In genomic region chrX:120517936-120518335, GRCh38 we compare ENCODE assay signal across 17 cellular contexts. TPM values are rescaled to one million over a fixed set of nuclear protein-coding genes. Genes with fewer than 3 reads are reported as not detected.
DNase-seq lines count a peak whose midpoint lies in the region; ATAC-seq and TF ChIP-seq lines count a peak whose summit lies in the region.
"Had no signal": no experiment of that assay in that cellular context is flagged by ENCODE, and none has a peak within 500 bp of the region (broad histone marks: within the 10 kb centered on the region; RNA-seq: fewer than 3 reads in every experiment).

No MANE protein-coding gene starts in this region.

- H3K9me3 Mint-ChIP-seq in H9 (peaks cover 61% of the 10 kb centered on the region in 2 experiments), GM23338 (no peaks in the 10 kb centered on the region)
- H3K9me3 Mint-ChIP-seq: activated CD4-positive, alpha-beta T cell treated with anti-CD3 and anti-CD28 coated beads, Interleukin-2, amount 10 ng/mL, durations not matched to agents 7 days and 5 days had no signal

- DNase-seq in AG10803 (ENCODE audit: low read depth) (peak; percentile 62), PC-9 (peak in 1 of 2 experiments; percentile 88), dermis microvascular lymphatic vessel endothelial cell (ENCODE audit: low read depth in 2 of 2) (peak; percentile 49 to 77), kidney tubule cell (ENCODE audit: low spot score) (peak; percentile 88), esophagus muscularis mucosa (ENCODE audit: extremely low spot score) (no peak), H9 (no peak), GM23338 (ENCODE audit: low spot score) (no peak)
- DNase-seq in activated CD4-positive, alpha-beta T cell treated with anti-CD3 and anti-CD28 coated beads, Interleukin-2, amount 50 U/mL, for 4 hours: no peak
- DNase-seq: activated CD4-positive, alpha-beta T cell treated with anti-CD3 and anti-CD28 coated beads, Interleukin-2, amount 10 ng/mL, durations not matched to agents 7 days and 5 days; BE2C; endodermal cell; NCI-H146; NCI-H526 treated with DMSO at 0.1 percent for 48 hours; pancreas; T-helper 17 cell had no signal

- no peak overlapping the region for H2BK15ac ChIP-seq in H9 (ENCODE audit: low read depth, low read length)

- no peak overlapping the region for H3K9ac ChIP-seq in H9 (ENCODE audit: extremely low read depth, insufficient read length, low read length)

- no peak overlapping the region for H2BK120ac ChIP-seq in H9 (ENCODE audit: low read depth, low read length, poor library complexity, severe bottlenecking)

- H4K20me1 ChIP-seq in PC-9 (ENCODE audit: insufficient read depth) (no peaks in the 10 kb centered on the region), H9 (ENCODE audit: control insufficient read depth, insufficient read depth, insufficient read length) (no peaks in the 10 kb centered on the region), GM23338 (replicated peaks; ENCODE audit: insufficient read depth) (no peaks in the 10 kb centered on the region)

- no peak for ATAC-seq in GM23338
- ATAC-seq: K562, pancreas, T-helper 17 cell had no signal

- H3K36me3 Mint-ChIP-seq in H9 (ENCODE audit: insufficient read depth in 1 of 3, low read depth in 3 of 3): peaks cover 2 to 14% (median 4%) of the 10 kb centered on the region in 3 experiments; a peak in 4 of 7 replicates
- H3K36me3 Mint-ChIP-seq in GM23338 (ENCODE audit: low read depth): no peaks in the 10 kb centered on the region; the same call in 2 of the 3 replicates

- intact Hi-C loops in PC-9 (cut with micrococcal nuclease; ENCODE audit: unreplicated experiment) (no loop called here), esophagus muscularis mucosa (cut with DNase I) (no loop called here)

- BruUV-seq in PC-9 (replicated peaks; lab: Mats Ljungman, UMichigan): no TSS peak

- no peak for TF ChIP-seq POLR2A in esophagus muscularis mucosa (IDR thresholded peaks at IDR 0.05; ENCODE audit: low read depth)

- no peak overlapping the region for H4K5ac ChIP-seq in H9 (ENCODE audit: insufficient read length, low read depth, low read length)

- no peak overlapping the region for H2BK12ac ChIP-seq in H9 (ENCODE audit: insufficient read length, low read depth, low read length)

- no peak for TF ChIP-seq CTCF in AG10803 (conservative IDR thresholded peaks at IDR 0.05; ENCODE audit: low read length)
- no peak for TF ChIP-seq CTCF in PC-9 (conservative IDR thresholded peaks at IDR 0.05)
- TF ChIP-seq CTCF in esophagus muscularis mucosa (IDR thresholded peaks at IDR 0.05): no peak
- TF ChIP-seq CTCF in H9 (conservative IDR thresholded peaks at IDR 0.05): no peak
- TF ChIP-seq CTCF in GM23338 (conservative IDR thresholded peaks at IDR 0.05; ENCODE audit: low read depth in 2 of 2): no peak

- no peak overlapping the region for H2AK5ac ChIP-seq in H9 (ENCODE audit: insufficient read length, low read length)

- H3K4me3 Mint-ChIP-seq in H9 (no peak overlapping the region), GM23338 (no peak overlapping the region)
- H3K4me3 Mint-ChIP-seq: activated CD4-positive, alpha-beta T cell treated with anti-CD3 and anti-CD28 coated beads, Interleukin-2, amount 10 ng/mL, durations not matched to agents 7 days and 5 days; endodermal cell; T-helper 17 cell had no signal

- POLR2A ChIA-PET in PC-9 (lab: Charles Lee; ENCODE audit: unreplicated experiment): no interaction called here

- H3K27ac Mint-ChIP-seq in H9: no peak overlapping the region; a peak in 1 of 7 replicates
- H3K27ac Mint-ChIP-seq in GM23338: no peak overlapping the region
- H3K27ac Mint-ChIP-seq: activated CD4-positive, alpha-beta T cell treated with anti-CD3 and anti-CD28 coated beads, Interleukin-2, amount 10 ng/mL, durations not matched to agents 7 days and 5 days; endodermal cell had no signal

- no peak overlapping the region for H4K91ac ChIP-seq in H9 (ENCODE audit: insufficient read length, low read depth, low read length)

- H3K79me1 ChIP-seq in H9 (ENCODE audit: insufficient read depth, low read depth, low read length, poor library complexity, severe bottlenecking): no peaks in the 10 kb centered on the region

- H3K4me1 ChIP-seq in PC-9 (replicated peaks; ENCODE audit: insufficient read depth) (peaks cover 22% of the 10 kb centered on the region), esophagus muscularis mucosa (no peaks in the 10 kb centered on the region), H9 (ENCODE audit: insufficient read depth, low read length) (no peaks in the 10 kb centered on the region), GM23338 (ENCODE audit: insufficient read depth) (peaks cover 4% of the 10 kb centered on the region; the same call in 1 of the 2 replicates)
- H3K4me1 ChIP-seq: ascending aorta, BE2C had no signal

- H3F3A ChIP-seq in PC-9 (ENCODE audit: insufficient read depth, low read depth) (peaks cover 22% of the 10 kb centered on the region), GM23338 (replicated peaks; ENCODE audit: low read depth) (no peaks in the 10 kb centered on the region)

- H3K9me3 ChIP-seq in PC-9 (ENCODE audit: insufficient read depth, low read depth): no peaks in the 10 kb centered on the region
- no peaks in the 10 kb centered on the region for H3K9me3 ChIP-seq in esophagus muscularis mucosa
- peaks cover 3% of the 10 kb centered on the region for H3K9me3 ChIP-seq in H9 (ENCODE audit: control insufficient read depth, low read depth, low read length)
- H3K9me3 ChIP-seq: BE2C, pancreas had no signal

- no peak overlapping the region for H3T11ph ChIP-seq in H9 (ENCODE audit: low read length)

- H3K27me3 Mint-ChIP-seq in H9 (ENCODE audit: low read depth): no peaks in the 10 kb centered on the region
- H3K27me3 Mint-ChIP-seq in GM23338 (ENCODE audit: insufficient read depth, low read depth, poor library complexity): peaks cover 2% of the 10 kb centered on the region
- H3K27me3 Mint-ChIP-seq: activated CD4-positive, alpha-beta T cell treated with anti-CD3 and anti-CD28 coated beads, Interleukin-2, amount 10 ng/mL, durations not matched to agents 7 days and 5 days; T-helper 17 cell had no signal

- H3K56ac ChIP-seq in H9 (ENCODE audit: insufficient read length, low read depth, low read length): no peak overlapping the region

- no peak for TF ChIP-seq EP300 in esophagus muscularis mucosa (IDR thresholded peaks at IDR 0.05)

- H3K14ac ChIP-seq in H9 (ENCODE audit: insufficient read depth, low read length): no peak overlapping the region

- no peak overlapping the region for H3K4ac ChIP-seq in H9 (ENCODE audit: low read depth, low read length)

- H3K4me3 ChIP-seq in AG10803 (ENCODE audit: low read length): no peak overlapping the region
- H3K4me3 ChIP-seq in PC-9: no peak overlapping the region
- H3K4me3 ChIP-seq in esophagus muscularis mucosa: no peak overlapping the region
- H3K4me3 ChIP-seq in GM23338: no peak overlapping the region
- H3K4me3 ChIP-seq: ascending aorta, K562, pancreas had no signal

- H3K79me2 ChIP-seq in PC-9 (ENCODE audit: low read depth): no peaks in the 10 kb centered on the region
- no peaks in the 10 kb centered on the region for H3K79me2 ChIP-seq in H9 (ENCODE audit: insufficient read depth, low read length)
- no peaks in the 10 kb centered on the region for H3K79me2 ChIP-seq in GM23338 (replicated peaks; ENCODE audit: insufficient read depth)

- 89% methylated on average over 3 of the region's 3 CpGs for WGBS in esophagus muscularis mucosa
- WGBS in H9 (ENCODE audit: extremely low coverage, insufficient read length, low lambda C conversion rate): no CpG with 5 or more reads among the region's 3 CpGs

- no peaks in the 10 kb centered on the region for H3K27me3 ChIP-seq in PC-9 (ENCODE audit: insufficient read depth, low read depth)
- H3K27me3 ChIP-seq in esophagus muscularis mucosa: no peaks in the 10 kb centered on the region
- no peaks in the 10 kb centered on the region for H3K27me3 ChIP-seq in H9 (ENCODE audit: insufficient read depth, low read length)
- no peaks in the 10 kb centered on the region for H3K27me3 ChIP-seq in GM23338 (ENCODE audit: insufficient read depth)
- H3K27me3 ChIP-seq: ascending aorta, BE2C, pancreas had no signal

- H2BK5ac ChIP-seq in H9 (ENCODE audit: insufficient read length, low read length): no peak overlapping the region

- H2BK20ac ChIP-seq in H9 (ENCODE audit: low read depth, low read length, poor library complexity, severe bottlenecking): no peak overlapping the region

- H4K8ac ChIP-seq in H9 (replicated peaks; ENCODE audit: insufficient read length, low read depth, low read length): no peak overlapping the region

- CTCF ChIA-PET in PC-9 (lab: Charles Lee): interaction anchor here (0.6 kb wide), 1 partner anchor 202 kb away, joined by 3 read pairs; no protein-coding TSS in a partner anchor

- H3K4me1 Mint-ChIP-seq in H9: peaks cover 6 to 7% of the 10 kb centered on the region in 2 experiments; a peak in 3 of 4 replicates
- H3K4me1 Mint-ChIP-seq in GM23338: peaks cover 4% of the 10 kb centered on the region; the same call in 2 of the 3 replicates
- H3K4me1 Mint-ChIP-seq: activated CD4-positive, alpha-beta T cell treated with anti-CD3 and anti-CD28 coated beads, Interleukin-2, amount 10 ng/mL, durations not matched to agents 7 days and 5 days; endodermal cell had no signal

- no peaks in the 10 kb centered on the region for H3K9me2 ChIP-seq in PC-9 (ENCODE audit: insufficient read depth)
- H3K9me2 ChIP-seq in GM23338 (ENCODE audit: insufficient read depth): no peaks in the 10 kb centered on the region

- peak overlapping the region; percentile 65 for H3K27ac ChIP-seq in PC-9
- H3K27ac ChIP-seq in esophagus muscularis mucosa (replicated peaks in 1 of 4): no peak overlapping the region
- no peak overlapping the region for H3K27ac ChIP-seq in H9 (ENCODE audit: insufficient read length, low read depth, low read length)
- H3K27ac ChIP-seq in GM23338 (ENCODE audit: low read depth): no peak overlapping the region
- H3K27ac ChIP-seq: ascending aorta, pancreas had no signal

- H2AFZ ChIP-seq in PC-9: no peak overlapping the region
- H2AFZ ChIP-seq in H9 (ENCODE audit: low read length): no peak overlapping the region
- no peak overlapping the region for H2AFZ ChIP-seq in GM23338

- no peaks in the 10 kb centered on the region for H3K23me2 ChIP-seq in H9 (ENCODE audit: insufficient read length, low read depth, low read length, poor library complexity, severe bottlenecking)

- peaks cover 6% of the 10 kb centered on the region; the same call in 1 of the 2 replicates for H3K36me3 ChIP-seq in PC-9 (ENCODE audit: low read depth)
- H3K36me3 ChIP-seq in esophagus muscularis mucosa: no peaks in the 10 kb centered on the region
- no peaks in the 10 kb centered on the region for H3K36me3 ChIP-seq in GM23338 (ENCODE audit: insufficient read depth)
- H3K36me3 ChIP-seq: ascending aorta, BE2C, pancreas had no signal

- no peak overlapping the region for H3K23ac ChIP-seq in H9 (ENCODE audit: insufficient read length, low read depth, low read length)

- H3K18ac ChIP-seq in H9 (ENCODE audit: insufficient read length, low read depth, low read length): no peak overlapping the region

- H3K4me2 ChIP-seq in PC-9: peak overlapping the region; percentile 9
- no peak overlapping the region for H3K4me2 ChIP-seq in H9 (ENCODE audit: insufficient read depth, insufficient read length, low read length)
- H3K4me2 ChIP-seq in GM23338: no peak overlapping the region

RNA-seq across cellular contexts. Expression of gene CUL4B, which starts 42.8 kb away (rescaled TPM):
- total RNA-seq in PC-9 (2021) (98.6 and 154 TPM in 2 replicates), dermis microvascular lymphatic vessel endothelial cell (35.0 and 38.8 TPM in 2 replicates), esophagus muscularis mucosa (10 to 100 TPM; 31.5 to 45.7 (median 39.6) TPM), H9 (2021) (44.9 and 48.4 TPM in 2 replicates)
- total RNA-seq in GM23338 (2014; rRNA removed; shearing (Covaris generic)): 42.9 and 44.5 TPM in 2 replicates
- 9.1 and 12.7 TPM in 2 replicates for polyA plus RNA-seq in GM23338 (2016; fragmentation: Nextera tagmentation; extraction: Ambion mirVana)

RNA-seq across cellular contexts. Expression of gene LAMP2, which starts 48.8 kb away (rescaled TPM):
- 92.4 and 123 TPM in 2 replicates for total RNA-seq in PC-9 (2021)
- total RNA-seq in dermis microvascular lymphatic vessel endothelial cell: 85.9 and 147 TPM in 2 replicates
- total RNA-seq in esophagus muscularis mucosa: 10 to 100 TPM; 57.3 to 81.2 (median 67.5) TPM
- total RNA-seq in H9 (2021): 27.7 and 28.6 TPM in 2 replicates
- 40.9 and 46.1 TPM in 2 replicates for total RNA-seq in GM23338 (2014; rRNA removed; shearing (Covaris generic))
- 19.5 and 24.4 TPM in 2 replicates for polyA plus RNA-seq in GM23338 (2016; fragmentation: Nextera tagmentation; extraction: Ambion mirVana)

Comparison
In these comparisons a context has a peak if more than half of its experiments do, and no peak if none do; other contexts are left out.
1. DNase-seq: peak in AG10803 (single experiment), dermis microvascular lymphatic vessel endothelial cell (2 of 2) and kidney tubule cell (single experiment); none in esophagus muscularis mucosa (single experiment), H9 (single experiment), activated CD4-positive, alpha-beta T cell treated with anti-CD3 and anti-CD28 coated beads, Interleukin-2, amount 50 U/mL, for 4 hours (0 of 2) and GM23338 (single experiment).